9 cellular contexts compared by ENCODE assay signal in the genomic region with DNA sequence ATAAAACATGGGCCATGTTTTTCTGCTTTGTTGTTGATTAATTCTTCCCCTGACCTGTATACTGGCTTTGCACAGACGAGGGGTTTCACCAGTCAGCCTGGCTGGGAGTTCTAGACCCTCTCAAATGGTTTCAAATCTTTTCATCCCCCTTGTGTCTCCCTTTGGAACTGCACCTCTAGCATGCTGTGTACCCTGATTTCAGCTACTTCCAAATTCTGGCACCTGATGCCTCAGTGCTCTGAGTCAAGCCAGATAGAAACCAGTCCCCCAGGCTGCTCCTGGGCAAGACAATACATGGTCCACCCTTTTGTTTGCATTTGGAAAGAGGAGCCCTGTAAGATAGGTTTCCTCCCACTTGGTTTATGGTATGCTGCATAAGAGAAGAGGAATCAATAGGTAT.
DNase-seq lines count a peak whose midpoint lies in the region; ATAC-seq and TF ChIP-seq lines count a peak whose summit lies in the region.
"Had no signal": no experiment of that assay in that cellular context is flagged by ENCODE, and none has a peak within 500 bp of the region (broad histone marks: within the 10 kb centered on the region; RNA-seq: fewer than 3 reads in every experiment).

No MANE protein-coding gene starts in this region.

- H3K36me3 Mint-ChIP-seq in CD8-positive, alpha-beta memory T cell, result no peaks in the 10 kb centered on the region

- no peak overlapping the region for H3K4me2 ChIP-seq in PC-9

- no peaks in the 10 kb centered on the region for H3F3A ChIP-seq in PC-9 (ENCODE audit: insufficient read depth, low read depth)

- H3K36me3 ChIP-seq in PC-9 (ENCODE audit: low read depth) (no peaks in the 10 kb centered on the region), upper lobe of left lung (no peaks in the 10 kb centered on the region)
- H3K36me3 ChIP-seq in CD8-positive, alpha-beta memory T cell (ENCODE audit: insufficient read depth, low read length), result no peaks in the 10 kb centered on the region
- H3K36me3 ChIP-seq: thyroid gland had no signal

- H3K27me3 Mint-ChIP-seq in CD8-positive, alpha-beta memory T cell, result peaks cover 0 to 2% of the 10 kb centered on the region in 2 donors

- DNase-seq in GM10266 (ENCODE audit: extremely low spot score) (no peak), PC-9 (peak in 1 of 2 experiments; percentile 2), foreskin keratinocyte (peak in 1 of 2 donors; percentile 29), upper lobe of left lung (no peak)
- DNase-seq in CD8-positive, alpha-beta memory T cell, result no peak
- no peak for DNase-seq in activated effector memory CD4-positive, alpha-beta T cell treated with anti-CD3 and anti-CD28 coated beads, Interleukin-2, amount 50 U/mL, for 16 hours

- H3K9me2 ChIP-seq in PC-9 (ENCODE audit: insufficient read depth), result no peaks in the 10 kb centered on the region

- POLR2A ChIA-PET in PC-9 (lab: Charles Lee; ENCODE audit: unreplicated experiment), result no interaction called here
- POLR2A ChIA-PET in CD8-positive, alpha-beta memory T cell (lab: Charles Lee), result no interaction called here

- TF ChIP-seq CTCF in 22Rv1 (IDR thresholded peaks at IDR 0.05), result peak; percentile 62
- peak; percentile 36 for TF ChIP-seq CTCF in GM10266 (IDR thresholded peaks at IDR 0.05; ENCODE audit: control insufficient read depth, insufficient read depth, low read depth, missing control alignments)
- peak; percentile 77 for TF ChIP-seq CTCF in PC-9 (conservative IDR thresholded peaks at IDR 0.05)
- peak; percentile 59 for TF ChIP-seq CTCF in foreskin keratinocyte (conservative IDR thresholded peaks at IDR 0.05)
- TF ChIP-seq CTCF in upper lobe of left lung (IDR thresholded peaks at IDR 0.05), result peak in 5 of 6 experiments; percentile 11 to 54 (median 48)

- H3K9me3 Mint-ChIP-seq in CD8-positive, alpha-beta memory T cell, result peaks cover 4 to 42% (median 15%) of the 10 kb centered on the region in 5 donors

- no peak for TF ChIP-seq EP300 in upper lobe of left lung (IDR thresholded peaks at IDR 0.05)

- ATAC-seq in foreskin keratinocyte (peak; percentile 80), upper lobe of left lung (ENCODE audit: low FRiP score in 2 of 2) (no peak), GM21717 (IDR thresholded peaks at IDR 0.05; ENCODE audit: unreplicated experiment) (no peak)

- intact Hi-C loops in PC-9 (cut with micrococcal nuclease; ENCODE audit: unreplicated experiment), result no loop called here

- no peak overlapping the region for H3K27ac ChIP-seq in 22Rv1
- H3K27ac ChIP-seq in PC-9, result no peak overlapping the region
- no peak overlapping the region for H3K27ac ChIP-seq in foreskin keratinocyte
- no peak overlapping the region for H3K27ac ChIP-seq in upper lobe of left lung
- no peak overlapping the region for H3K27ac ChIP-seq in CD8-positive, alpha-beta memory T cell (ENCODE audit: low read depth, low read length)
- H3K27ac ChIP-seq: thyroid gland had no signal

- H3K4me3 ChIP-seq in PC-9 (no peak overlapping the region), upper lobe of left lung (no peak overlapping the region)
- H3K4me3 ChIP-seq in CD8-positive, alpha-beta memory T cell (ENCODE audit: low read length), result no peak overlapping the region
- H3K4me3 ChIP-seq: thyroid gland had no signal

- TF ChIP-seq POLR2A in upper lobe of left lung (IDR thresholded peaks at IDR 0.05), result no peak

- peaks cover 3% of the 10 kb centered on the region; the same call in 1 of the 2 replicates for H3K9me3 ChIP-seq in PC-9 (ENCODE audit: insufficient read depth, low read depth)
- no peaks in the 10 kb centered on the region for H3K9me3 ChIP-seq in upper lobe of left lung
- no peaks in the 10 kb centered on the region for H3K9me3 ChIP-seq in CD8-positive, alpha-beta memory T cell (ENCODE audit: low read length)
- H3K9me3 ChIP-seq: thyroid gland had no signal

- no peak overlapping the region for H3K27ac Mint-ChIP-seq in CD8-positive, alpha-beta memory T cell

- no peaks in the 10 kb centered on the region for H3K4me1 ChIP-seq in PC-9 (replicated peaks; ENCODE audit: insufficient read depth)
- H3K4me1 ChIP-seq in foreskin keratinocyte, result no peaks in the 10 kb centered on the region
- H3K4me1 ChIP-seq in upper lobe of left lung, result no peaks in the 10 kb centered on the region
- H3K4me1 ChIP-seq in CD8-positive, alpha-beta memory T cell (ENCODE audit: insufficient read depth, low read length), result no peaks in the 10 kb centered on the region
- H3K4me1 ChIP-seq: thyroid gland had no signal

- CTCF ChIA-PET in PC-9 (lab: Charles Lee), result no interaction called here
- CTCF ChIA-PET in CD8-positive, alpha-beta memory T cell (lab: Charles Lee), result no interaction called here

- H3K4me3 Mint-ChIP-seq in CD8-positive, alpha-beta memory T cell, result no peak overlapping the region

- H3K79me2 ChIP-seq in PC-9 (ENCODE audit: low read depth), result no peaks in the 10 kb centered on the region

- H3K27me3 ChIP-seq in PC-9 (ENCODE audit: insufficient read depth, low read depth) (no peaks in the 10 kb centered on the region), foreskin keratinocyte (no peaks in the 10 kb centered on the region), upper lobe of left lung (no peaks in the 10 kb centered on the region)
- H3K27me3 ChIP-seq in CD8-positive, alpha-beta memory T cell (ENCODE audit: insufficient read depth, low read length, poor library complexity, severe bottlenecking), result no peaks in the 10 kb centered on the region
- H3K27me3 ChIP-seq: thyroid gland had no signal

- H3K4me1 Mint-ChIP-seq in CD8-positive, alpha-beta memory T cell, result no peaks in the 10 kb centered on the region

- H4K20me1 ChIP-seq in PC-9 (ENCODE audit: insufficient read depth), result no peaks in the 10 kb centered on the region

- no peak overlapping the region for H2AFZ ChIP-seq in PC-9

- 6 to 17% methylated on average over 1 of the region's 1 CpG for WGBS in upper lobe of left lung, 2 donors

- no TSS peak for BruUV-seq in PC-9 (replicated peaks; lab: Mats Ljungman, UMichigan)
